In the genomic region with DNA sequence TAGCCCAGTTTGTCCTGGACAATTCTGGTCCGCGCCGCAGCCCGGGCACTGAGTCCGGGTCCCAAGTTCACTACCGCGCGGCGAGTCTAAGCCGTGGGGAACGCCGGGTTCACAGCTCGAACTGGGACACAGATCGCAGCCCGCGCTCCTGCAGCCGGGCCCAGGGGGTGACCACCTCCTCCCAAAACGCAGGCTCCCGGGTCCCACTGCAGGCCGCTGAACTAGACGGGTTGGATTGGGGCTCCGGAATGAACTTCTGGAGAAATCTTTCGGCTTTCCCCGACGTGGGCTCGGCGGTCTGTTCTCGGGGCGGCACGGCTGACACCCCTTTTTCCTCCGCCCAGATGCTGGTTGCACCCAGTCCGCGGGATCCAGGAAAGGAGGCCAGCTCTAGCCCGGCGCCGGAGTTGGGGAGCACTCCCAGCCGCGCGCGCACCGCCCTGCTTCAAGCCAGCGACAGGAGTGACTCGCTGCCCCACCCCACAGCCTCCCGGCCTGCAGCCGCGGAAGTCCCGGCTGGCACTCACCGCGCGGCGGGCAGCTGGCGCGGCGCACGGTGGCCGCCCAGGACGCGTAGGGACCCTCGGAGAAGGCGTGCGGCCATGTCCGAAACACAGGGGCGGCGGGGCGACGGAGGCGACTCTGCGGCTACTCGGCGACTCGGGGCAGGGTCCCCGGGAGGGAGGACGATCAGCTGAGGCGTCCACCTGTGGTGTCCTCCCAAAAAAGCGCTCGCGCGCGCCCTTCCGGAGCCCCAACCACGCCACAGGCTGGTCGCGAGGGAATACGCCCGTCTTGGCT, we compare ENCODE assay signal across 8 cellular contexts. TPM values are rescaled to one million over a fixed set of nuclear protein-coding genes. Genes with fewer than 3 reads are reported as not detected.
DNase-seq lines count a peak whose midpoint lies in the region; ATAC-seq and TF ChIP-seq lines count a peak whose summit lies in the region.
"Had no signal": no experiment of that assay in that cellular context is flagged by ENCODE, and none has a peak within 500 bp of the region (broad histone marks: within the 10 kb centered on the region; RNA-seq: fewer than 3 reads in every experiment).

A gene (minus strand): TSS at position 788 of the 801 bp plus-strand sequence. CDS start 184 bp downstream, at position 604.

- H3K36me3 ChIP-seq in osteoblast (ENCODE audit: insufficient read depth, low read length): no peaks in the 10 kb centered on the region

- intact Hi-C loops in head of caudate nucleus (cut with DNase I): no loop called here

- H3K9me3 ChIP-seq in osteoblast (ENCODE audit: low read depth, low read length): no peaks in the 10 kb centered on the region

- no peak within 1 kb of the TSS for H3K27ac ChIP-seq in osteoblast (ENCODE audit: low read depth, low read length)

- H3K4me1 ChIP-seq in osteoblast (ENCODE audit: insufficient read depth, low read length): no peaks in the 10 kb centered on the region

- TF ChIP-seq CTCF in osteoblast (IDR thresholded peaks at IDR 0.05; ENCODE audit: extremely low read depth, low read depth, low read length): no peak

- ATAC-seq in HG03432 (IDR thresholded peaks at IDR 0.05; ENCODE audit: unreplicated experiment) (peak; percentile 72), HG03520 (IDR thresholded peaks at IDR 0.05; ENCODE audit: unreplicated experiment) (no peak)

- peak within 1 kb of the TSS; percentile 86 for H2AFZ ChIP-seq in osteoblast (ENCODE audit: low read length)

- H4K20me1 ChIP-seq in osteoblast (ENCODE audit: insufficient read depth, low read length): no peaks in the 10 kb centered on the region

- H3K4me3 ChIP-seq in osteoblast (ENCODE audit: insufficient read depth, low read length): peak within 1 kb of the TSS; percentile 65

- DNase-seq in G401 (ENCODE audit: low spot score) (peak; percentile 21), head of caudate nucleus (peak in 37 of 42 donors; percentile 3 to 55 (median 20)), osteoblast (ENCODE audit: insufficient read length, low spot score, missing footprints) (peak; percentile 91), superior temporal gyrus (ENCODE audit: extremely low spot score) (no peak)
- DNase-seq in activated CD8-positive, alpha-beta memory T cell treated with anti-CD3 and anti-CD28 coated beads, Interleukin-2, amount 50 U/mL, for 48 hours: peak; percentile 59
- DNase-seq: activated B cell treated with CpG ODN at 0.5 μM for 24 hours had no signal

- H3K4me2 ChIP-seq in osteoblast (ENCODE audit: insufficient read depth, low read length): peak within 1 kb of the TSS; percentile 84

- peaks cover 28% of the 10 kb centered on the region for H3K27me3 ChIP-seq in osteoblast (ENCODE audit: insufficient read depth, low read length)

- no peaks in the 10 kb centered on the region for H3K79me2 ChIP-seq in osteoblast (ENCODE audit: insufficient read depth, low read length)

- in situ Hi-C loops in G401 (cut with HindIII; ENCODE audit: low sequenced_read_pairs): no loop called here

RNA-seq across cellular contexts. Expression of the gene that starts here (rescaled TPM):
- total RNA-seq in G401 (2014; rRNA removed; shearing (Covaris generic)): not detected in 2 replicates
- total RNA-seq in osteoblast: not detected in 2 replicates
- total RNA-seq: activated B cell treated with CpG ODN at 0.5 μM for 24 hours had no signal

Comparison
In these comparisons a context has a peak if more than half of its experiments do, and no peak if none do; other contexts are left out.
1. Peak in DNase-seq in G401; RNA of the gene not detected or under 1 TPM.
2. Peak in DNase-seq, H3K4me3 ChIP-seq and H3K4me2 ChIP-seq in osteoblast; RNA of the gene not detected or under 1 TPM.